In genomic region chrX:47242321-47242720, GRCh38 we compare ENCODE assay signal across 32 cellular contexts.
"Had no signal": no experiment of that assay in that cellular context is flagged by ENCODE, and none has a peak within 500 bp of the region (broad histone marks: within the 10 kb centered on the region; RNA-seq: fewer than 3 reads in every experiment).

No MANE protein-coding gene starts in this region.

- H3K9me3 Mint-ChIP-seq: naive thymus-derived CD8-positive, alpha-beta T cell; natural killer cell treated with Interleukin-12 subunit alpha and Interleukin-12 subunit beta and Interleukin-15 and Interleukin-18, amount 100 ng/mL, for 72 hours; nephron progenitor cell; neural crest cell; stimulated activated naive B cell treated with anti-CD40 and anti-IgM and Interleukin-4, amounts not matched to agents 10 μg/mL and 1 μg/mL and 100 μg/mL, for 72 hours; stimulated activated naive CD8-positive, alpha-beta T cell treated with anti-CD3 and anti-CD28 coated beads, Interleukin-15, Interleukin-2, amounts not matched to agents 100 ng/mL and 50 ng/mL, for 24 hours had no signal

- H3K4me3 ChIP-seq: ovary, psoas muscle, right lobe of liver, skin epidermis, smooth muscle cell, spleen, stomach, thoracic aorta, thyroid gland, tibial nerve, upper lobe of left lung, vagina had no signal

- H3K27ac ChIP-seq: neutrophil, ovary, parathyroid adenoma, psoas muscle, right lobe of liver, skin epidermis, spleen, stomach, thoracic aorta, thyroid gland, tibial nerve, upper lobe of left lung, vagina had no signal

- H3K9me3 ChIP-seq: neutrophil, ovary, psoas muscle, right lobe of liver, spleen, stomach, thoracic aorta, thyroid gland, tibial nerve, upper lobe of left lung, vagina had no signal

- H3K4me1 ChIP-seq: parathyroid adenoma, psoas muscle, right lobe of liver, stomach, thyroid gland, upper lobe of left lung had no signal

- H3K27ac Mint-ChIP-seq: natural killer cell treated with Interleukin-12 subunit alpha and Interleukin-12 subunit beta and Interleukin-15 and Interleukin-18, amount 100 ng/mL, for 72 hours; nephron progenitor cell; progenitor cell of endocrine pancreas; stimulated activated naive CD8-positive, alpha-beta T cell treated with anti-CD3 and anti-CD28 coated beads, Interleukin-15, Interleukin-2, amounts not matched to agents 100 ng/mL and 50 ng/mL, for 24 hours had no signal

- H3K4me3 Mint-ChIP-seq: naive thymus-derived CD8-positive, alpha-beta T cell; natural killer cell treated with Interleukin-12 subunit alpha and Interleukin-12 subunit beta and Interleukin-15 and Interleukin-18, amount 100 ng/mL, for 72 hours; nephron progenitor cell; neural crest cell; stimulated activated naive B cell treated with anti-CD40 and anti-IgM and Interleukin-4, amounts not matched to agents 10 μg/mL and 1 μg/mL and 100 μg/mL, for 72 hours; stimulated activated naive CD8-positive, alpha-beta T cell treated with anti-CD3 and anti-CD28 coated beads, Interleukin-15, Interleukin-2, amounts not matched to agents 100 ng/mL and 50 ng/mL, for 24 hours had no signal

- DNase-seq: naive thymus-derived CD8-positive, alpha-beta T cell; nephron progenitor cell; occipital lobe; ovary; posterior cingulate gyrus; psoas muscle; right cardiac atrium; right lobe of liver; spleen; stimulated activated CD4-positive, alpha-beta T cell treated with anti-CD3 and anti-CD28 coated beads, Interleukin-12 subunit alpha, Interleukin-12 subunit beta, amount 100 ng/mL, for 4 hours; stimulated activated CD4-positive, alpha-beta T cell treated with anti-CD3 and anti-CD28 coated beads, Interleukin-1b, Interleukin-23, amount 100 ng/mL, for 48 hours; stimulated activated CD4-positive, alpha-beta T cell treated with anti-CD3 and anti-CD28 coated beads, Interleukin-4, amount 100 ng/mL, for 1 hour; stimulated activated CD4-positive, alpha-beta T cell treated with anti-CD3 and anti-CD28 coated beads, Interleukin-4, amount 100 ng/mL, for 4 hours; stimulated activated CD8-positive, alpha-beta memory T cell treated with anti-CD3 and anti-CD28 coated beads, Interleukin-4, amount 100 ng/mL, for 48 hours; stimulated activated naive B cell treated with anti-CD40 and anti-IgM and Interleukin-4, amounts not matched to agents 10 μg/mL and 1 μg/mL and 100 μg/mL, for 72 hours; stimulated activated naive CD4-positive, alpha-beta T cell treated with Interleukin-2 at 50 U/mL for 16 hours; stomach; thyroid gland; trophoblast cell; upper lobe of left lung had no signal

- FAIRE-seq: urothelium cell line had no signal

- ATAC-seq: naive thymus-derived CD8-positive, alpha-beta T cell; natural killer cell treated with Interleukin-12 subunit alpha and Interleukin-12 subunit beta and Interleukin-15 and Interleukin-18, amount 100 ng/mL, for 72 hours; psoas muscle; right cardiac atrium; right lobe of liver; stimulated activated naive B cell treated with anti-CD40 and anti-IgM and Interleukin-4, amounts not matched to agents 10 μg/mL and 1 μg/mL and 100 μg/mL, for 72 hours had no signal

- H3K4me2 ChIP-seq: smooth muscle cell had no signal
